ENCODE assay signal across 20 cellular contexts in the genomic region with DNA sequence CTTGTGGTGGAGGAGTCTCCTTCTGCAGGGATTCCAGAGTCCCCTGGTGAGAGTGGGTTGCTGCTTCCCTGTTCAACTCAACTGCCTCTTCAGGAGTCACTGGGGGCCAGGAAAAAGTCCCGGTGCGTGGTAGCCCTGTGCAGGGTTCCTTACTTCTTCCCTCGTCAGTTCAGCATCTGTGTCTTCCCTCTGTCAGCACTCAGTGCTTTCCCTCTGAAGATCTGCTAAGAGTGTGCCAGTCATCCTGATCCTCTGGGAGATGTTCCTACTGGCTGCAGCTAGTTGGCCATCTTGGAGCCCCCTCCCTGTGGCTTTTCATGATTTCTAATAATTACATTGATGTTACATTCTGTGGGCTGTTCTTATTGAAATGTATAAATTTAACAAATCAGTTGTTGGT.
"Had no signal": no experiment of that assay in that cellular context is flagged by ENCODE, and none has a peak within 500 bp of the region (broad histone marks: within the 10 kb centered on the region; RNA-seq: fewer than 3 reads in every experiment).

No MANE protein-coding gene starts in this region.

- ATAC-seq: natural killer cell; stimulated activated naive CD8-positive, alpha-beta T cell treated with anti-CD3 and anti-CD28 coated beads, Interleukin-15, Interleukin-2, amounts not matched to agents 100 U/mL and 50 U/mL, for 24 hours had no signal

- H3K27me3 Mint-ChIP-seq: activated naive CD8-positive, alpha-beta T cell had no signal

- H3K4me3 Mint-ChIP-seq: activated naive CD8-positive, alpha-beta T cell; natural killer cell had no signal

- FAIRE-seq: urothelium cell line had no signal

- H3K4me1 ChIP-seq: foreskin keratinocyte had no signal

- H3K9me3 Mint-ChIP-seq: natural killer cell had no signal

- H3K36me3 ChIP-seq: WERI-Rb-1 had no signal

- H3K27me3 ChIP-seq: dorsolateral prefrontal cortex, foreskin keratinocyte, tibial artery had no signal

- H3K36me3 Mint-ChIP-seq: natural killer cell had no signal

- H3K27ac ChIP-seq: foreskin keratinocyte, tibial artery, WERI-Rb-1 had no signal

- H3K4me3 ChIP-seq: dorsolateral prefrontal cortex, tibial artery had no signal

- H3K27ac Mint-ChIP-seq: activated naive CD8-positive, alpha-beta T cell; natural killer cell had no signal

- H3K9me3 ChIP-seq: tibial artery had no signal

- DNase-seq: activated CD4-positive, alpha-beta T cell treated with anti-CD3 and anti-CD28 coated beads for 1 hour; activated CD8-positive, alpha-beta memory T cell treated with anti-CD3 and anti-CD28 coated beads for 24 hours; activated CD8-positive, alpha-beta memory T cell treated with anti-CD3 and anti-CD28 coated beads, Interleukin-2, amount 50 U/mL, for 48 hours; activated gamma-delta T cell treated with Interleukin-2 at 50 U/mL for 16 hours; amniotic stem cell; foreskin keratinocyte; kidney glomerular epithelial cell; natural killer cell; nucleus accumbens; stimulated activated CD4-positive, alpha-beta T cell treated with anti-CD3 and anti-CD28 coated beads, Interleukin-12 subunit alpha, Interleukin-12 subunit beta, amount 100 ng/mL, for 4 hours; stimulated activated CD4-positive, alpha-beta T cell treated with anti-CD3 and anti-CD28 coated beads, Interleukin-1b, Interleukin-23, amount 100 ng/mL, for 48 hours; stimulated activated CD8-positive, alpha-beta memory T cell treated with anti-CD3 and anti-CD28 coated beads, Interleukin-4, amount 100 ng/mL, for 48 hours; stimulated activated naive CD8-positive, alpha-beta T cell treated with anti-CD3 and anti-CD28 coated beads, Interleukin-15, Interleukin-2, amounts not matched to agents 100 U/mL and 50 U/mL, for 24 hours; SW 1271; T-helper 2 cell; tibial artery; WERI-Rb-1 had no signal
